19 cellular contexts compared by ENCODE assay signal in the genomic region with DNA sequence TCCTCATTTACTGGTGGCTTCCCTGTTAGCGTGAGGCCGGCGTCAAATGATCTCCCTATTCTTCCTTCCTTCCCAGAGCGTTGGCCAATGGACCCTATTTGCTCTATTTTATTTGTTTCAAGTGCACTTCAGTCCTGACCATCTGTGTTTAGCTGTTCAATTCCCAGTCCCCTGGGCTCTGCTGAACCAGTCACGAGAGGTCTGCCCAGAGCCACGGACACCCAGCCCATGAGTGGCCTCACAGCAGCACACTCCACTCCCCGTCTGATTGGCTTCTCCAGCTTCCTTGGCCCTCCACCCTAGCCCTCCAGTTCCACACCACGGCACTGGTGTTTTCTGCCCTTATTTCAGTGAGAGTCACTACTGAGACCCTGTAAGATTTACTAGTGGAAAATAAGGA.
DNase-seq lines count a peak whose midpoint lies in the region; ATAC-seq, FAIRE-seq and TF ChIP-seq lines count a peak whose summit lies in the region.
"Had no signal": no experiment of that assay in that cellular context is flagged by ENCODE, and none has a peak within 500 bp of the region (broad histone marks: within the 10 kb centered on the region; RNA-seq: fewer than 3 reads in every experiment).

No MANE protein-coding gene starts in this region.

- H3K4me1 ChIP-seq in muscle layer of colon (ENCODE audit: insufficient read depth, low read length) (peaks cover 80% of the 10 kb centered on the region), thoracic aorta (ENCODE audit: control insufficient read depth in 1 of 2, low read depth in 2 of 2) (peaks cover 14 to 45% of the 10 kb centered on the region in 2 donors)
- H3K4me1 ChIP-seq in CD8-positive, alpha-beta T cell (ENCODE audit: insufficient read depth, low read length): no peaks in the 10 kb centered on the region

- H3K9me3 ChIP-seq in muscle layer of colon (ENCODE audit: low read length) (no peaks in the 10 kb centered on the region), thoracic aorta (no peaks in the 10 kb centered on the region)
- H3K9me3 ChIP-seq in CD8-positive, alpha-beta T cell (ENCODE audit: low read length): no peaks in the 10 kb centered on the region

- no peak overlapping the region for H3K9ac ChIP-seq in muscle layer of colon (ENCODE audit: low read length)

- H3K27ac Mint-ChIP-seq in glutamatergic neuron (ENCODE audit: unreplicated experiment): peak overlapping the region; percentile 77
- no peak overlapping the region for H3K27ac Mint-ChIP-seq in CD8-positive, alpha-beta T cell
- H3K27ac Mint-ChIP-seq: activated CD8-positive, alpha-beta memory T cell treated with anti-CD3 and anti-CD28 coated beads, Interleukin-2, amount 10 ng/mL, durations not matched to agents 7 days and 5 days; T-helper 1 cell treated with Interleukin-12 subunit alpha and Interleukin-12 subunit beta and Interleukin-4 antibody, amounts not matched to agents 30 μg/mL and 1 μg/mL, for 36 hours; WTC11 had no signal

- intact Hi-C loops in CD8-positive, alpha-beta T cell (cut with DNase I, micrococcal nuclease): no loop called here

- H3K4me1 Mint-ChIP-seq in glutamatergic neuron (ENCODE audit: low read depth, unreplicated experiment): peaks cover 23% of the 10 kb centered on the region
- no peaks in the 10 kb centered on the region for H3K4me1 Mint-ChIP-seq in CD8-positive, alpha-beta T cell (ENCODE audit: low read depth)
- H3K4me1 Mint-ChIP-seq: activated CD8-positive, alpha-beta memory T cell treated with anti-CD3 and anti-CD28 coated beads, Interleukin-2, amount 10 ng/mL, durations not matched to agents 7 days and 5 days had no signal

- TF ChIP-seq CTCF in glutamatergic neuron (IDR thresholded peaks at IDR 0.05; ENCODE audit: partially characterized antibody, unreplicated experiment) (no peak), thoracic aorta (IDR thresholded peaks at IDR 0.05) (no peak), D721Med (IDR thresholded peaks at IDR 0.05; ENCODE audit: insufficient read depth, missing control alignments) (no peak)
- no peak for TF ChIP-seq CTCF in CD8-positive, alpha-beta T cell (IDR thresholded peaks at IDR 0.05)

- no peak for FAIRE-seq in D721Med (lab: Jason Lieb, UNC)
- FAIRE-seq: astrocyte, small intestine had no signal

- POLR2A ChIA-PET in CD8-positive, alpha-beta T cell (lab: Charles Lee): no interaction called here

- H3K36me3 Mint-ChIP-seq in glutamatergic neuron (ENCODE audit: unreplicated experiment): no peaks in the 10 kb centered on the region
- no peaks in the 10 kb centered on the region for H3K36me3 Mint-ChIP-seq in CD8-positive, alpha-beta T cell
- H3K36me3 Mint-ChIP-seq: activated CD8-positive, alpha-beta memory T cell treated with anti-CD3 and anti-CD28 coated beads, Interleukin-2, amount 10 ng/mL, durations not matched to agents 7 days and 5 days; WTC11 had no signal

- H3K4me3 ChIP-seq in muscle layer of colon (ENCODE audit: low read depth in 1 of 2, low read length in 2 of 2): no peak overlapping the region
- no peak overlapping the region for H3K4me3 ChIP-seq in thoracic aorta
- no peak overlapping the region for H3K4me3 ChIP-seq in CD8-positive, alpha-beta T cell (ENCODE audit: low read depth, low read length)

- CTCF ChIA-PET in CD8-positive, alpha-beta T cell (lab: Charles Lee): no interaction called here

- H3K27ac ChIP-seq in muscle layer of colon (ENCODE audit: low read depth, low read length) (peak overlapping the region; percentile 95), thoracic aorta (peak overlapping the region; percentile 65 to 74)
- H3K27ac ChIP-seq in CD8-positive, alpha-beta T cell (ENCODE audit: low read depth, low read length): no peak overlapping the region
- H3K27ac ChIP-seq: HL-60 had no signal

- DNase-seq in NCI-H524 treated with DMSO at 0.1 percent for 48 hours (lab: John Stamatoyannopoulos, UW) (peak; percentile 64), glutamatergic neuron (no peak), thoracic aorta (ENCODE audit: low spot score) (no peak), D721Med (ENCODE audit: insufficient read length, low spot score) (no peak)
- no peak for DNase-seq in stimulated activated CD4-positive, alpha-beta T cell treated with anti-CD3 and anti-CD28 coated beads, Interleukin-1b, Interleukin-23, amount 100 ng/mL, for 48 hours
- DNase-seq in CD8-positive, alpha-beta T cell: no peak
- DNase-seq: activated CD8-positive, alpha-beta memory T cell treated with anti-CD3 and anti-CD28 coated beads, Interleukin-2, amount 10 ng/mL, durations not matched to agents 7 days and 5 days; dermis blood vessel endothelial cell; DMS 273 treated with DMSO at 0.1 percent for 48 hours; Karpas-422; NK-92 treated with Interleukin-12 subunit alpha and Interleukin-12 subunit beta, amount 100 ng/mL, for 24 hours; small intestine; stimulated activated naive CD4-positive, alpha-beta T cell treated with Interleukin-2 at 50 U/mL for 16 hours had no signal

- ATAC-seq in thoracic aorta (ENCODE audit: insufficient number of reproducible peaks, low FRiP score, low read depth) (no peak), HG02642 (IDR thresholded peaks at IDR 0.05; ENCODE audit: poor library complexity, unreplicated experiment) (no peak)
- ATAC-seq in CD8-positive, alpha-beta T cell: no peak
- ATAC-seq: activated CD8-positive, alpha-beta memory T cell treated with anti-CD3 and anti-CD28 coated beads, Interleukin-2, amount 10 ng/mL, durations not matched to agents 7 days and 5 days; WTC11 had no signal

- no peak overlapping the region for H3K4me3 Mint-ChIP-seq in glutamatergic neuron (ENCODE audit: unreplicated experiment)
- H3K4me3 Mint-ChIP-seq in CD8-positive, alpha-beta T cell: no peak overlapping the region
- H3K4me3 Mint-ChIP-seq: activated CD8-positive, alpha-beta memory T cell treated with anti-CD3 and anti-CD28 coated beads, Interleukin-2, amount 10 ng/mL, durations not matched to agents 7 days and 5 days; T-helper 1 cell treated with Interleukin-12 subunit alpha and Interleukin-12 subunit beta and Interleukin-4 antibody, amounts not matched to agents 30 μg/mL and 1 μg/mL, for 36 hours; WTC11 had no signal

- H3K36me3 ChIP-seq in muscle layer of colon (ENCODE audit: insufficient read depth, low read length) (peaks cover 55% of the 10 kb centered on the region), thoracic aorta (no peaks in the 10 kb centered on the region)
- H3K36me3 ChIP-seq in CD8-positive, alpha-beta T cell (ENCODE audit: insufficient read depth, low read length): no peaks in the 10 kb centered on the region

- H3K27me3 ChIP-seq in muscle layer of colon (ENCODE audit: control insufficient read depth in 1 of 2, insufficient read depth in 2 of 2, low read length in 2 of 2) (no peaks in the 10 kb centered on the region), thoracic aorta (replicated peaks; ENCODE audit: insufficient read depth) (no peaks in the 10 kb centered on the region)
- H3K27me3 ChIP-seq in CD8-positive, alpha-beta T cell (ENCODE audit: insufficient read depth, low read length): no peaks in the 10 kb centered on the region

- H3K9me3 Mint-ChIP-seq in glutamatergic neuron (ENCODE audit: unreplicated experiment): no peaks in the 10 kb centered on the region
- no peaks in the 10 kb centered on the region for H3K9me3 Mint-ChIP-seq in CD8-positive, alpha-beta T cell
- H3K9me3 Mint-ChIP-seq: T-helper 1 cell treated with Interleukin-12 subunit alpha and Interleukin-12 subunit beta and Interleukin-4 antibody, amounts not matched to agents 30 μg/mL and 1 μg/mL, for 36 hours; WTC11 had no signal

- peaks cover under 1% of the 10 kb centered on the region for H3K27me3 Mint-ChIP-seq in glutamatergic neuron (ENCODE audit: unreplicated experiment)
- no peaks in the 10 kb centered on the region for H3K27me3 Mint-ChIP-seq in CD8-positive, alpha-beta T cell (ENCODE audit: low read depth)
- H3K27me3 Mint-ChIP-seq: activated CD8-positive, alpha-beta memory T cell treated with anti-CD3 and anti-CD28 coated beads, Interleukin-2, amount 10 ng/mL, durations not matched to agents 7 days and 5 days had no signal
